9 cellular contexts compared by ENCODE assay signal in the genomic region with DNA sequence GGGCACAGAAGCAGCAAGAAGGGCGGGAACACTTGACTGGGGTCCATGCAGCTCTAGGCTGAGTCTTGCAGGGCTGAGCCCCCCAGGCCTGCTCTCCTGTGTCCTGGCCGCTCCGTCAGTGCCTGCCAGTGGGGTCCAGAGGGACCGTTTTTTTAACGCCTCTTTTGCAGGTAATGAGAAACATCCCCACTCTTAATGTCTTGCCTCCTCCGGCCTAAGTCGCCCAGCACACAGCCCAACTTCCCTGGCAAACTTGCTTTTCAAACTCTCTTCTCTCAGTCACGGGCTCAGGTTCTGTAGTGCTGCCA. TPM values are rescaled to one million over a fixed set of nuclear protein-coding genes. Genes with fewer than 3 reads are reported as not detected.
A peak's percentile ranks its signal among the peaks of the same experiment; 100 is the strongest.
DNase-seq lines count a peak whose midpoint lies in the region; ATAC-seq, FAIRE-seq and TF ChIP-seq lines count a peak whose summit lies in the region.
"Not testable (repeated sequence)": the region's sequence is repeated elsewhere in the genome, so short reads cannot be mapped to it uniquely, and the experiment has no call there.
"Had no signal": no experiment of that assay in that cellular context is flagged by ENCODE, and none has a peak within 500 bp of the region (broad histone marks: within the 10 kb centered on the region; RNA-seq: fewer than 3 reads in every experiment).

No MANE protein-coding gene starts in this region.

- H3K27ac ChIP-seq in BLaER1 treated with 17β-estradiol and CSF1 and Interleukin-3, amounts not matched to agents 10 nM and 100 nM; HEK293 (ENCODE audit: extremely low read depth, low read depth, low read length); RWPE2 (ENCODE audit: poor library complexity, severe bottlenecking); hepatocyte; neural progenitor cell: not testable (repeated sequence)

- H3K79me2 ChIP-seq in hepatocyte: not testable (repeated sequence)
- H3K79me2 ChIP-seq in neural progenitor cell (ENCODE audit: low read depth): peaks cover 11% of the 10 kb centered on the region

- H3K27me3 ChIP-seq in BLaER1 treated with 17β-estradiol and CSF1 and Interleukin-3, amounts not matched to agents 10 nM and 100 nM; RWPE2 (ENCODE audit: insufficient read depth, poor library complexity, severe bottlenecking); hepatocyte; neural progenitor cell: not testable (repeated sequence)

- peak overlapping the region; percentile 36 to 75 (median 41); a peak in 15 of 22 replicates for H3K4me2 ChIP-seq in BLaER1 treated with 17β-estradiol and CSF1 and Interleukin-3, amounts not matched to agents 10 nM and 100 nM
- peak overlapping the region; percentile 73 for H3K4me2 ChIP-seq in hepatocyte
- peak overlapping the region; percentile 55 for H3K4me2 ChIP-seq in neural progenitor cell

- H3K4me1 Mint-ChIP-seq in activated T-helper 2 cell treated with anti-CD3 and anti-CD28 coated beads, Interferon-gamma antibody, Interleukin-2, Interleukin-4, amounts not matched to agents 10 μg/mL and 5 μg/mL and 100 μg/mL, durations not matched to agents 14 hours and 24 hours and 36 hours (ENCODE audit: low read depth); neural progenitor cell; stimulated activated naive CD8-positive, alpha-beta T cell treated with anti-CD3 and anti-CD28 coated beads, Interleukin-15, amount 100 ng/mL, for 72 hours: not testable (repeated sequence)

- not testable (repeated sequence) for H3K36me3 ChIP-seq in BLaER1 treated with 17β-estradiol and CSF1 and Interleukin-3, amounts not matched to agents 10 nM and 100 nM; RWPE2 (ENCODE audit: low read depth); hepatocyte (replicated peaks; ENCODE audit: insufficient read depth, low read depth); neural progenitor cell
- peaks cover 0 to 15% of the 10 kb centered on the region in 2 experiments; a peak in 2 of 3 replicates for H3K36me3 ChIP-seq in HEK293 (ENCODE audit: control insufficient read depth in 2 of 2, insufficient read depth in 1 of 2, low read length in 2 of 2)

- H3K4me3 ChIP-seq in BLaER1 treated with 17β-estradiol and CSF1 and Interleukin-3, amounts not matched to agents 10 nM and 100 nM: peak overlapping the region in 2 of 10 experiments; percentile 8 to 26; a peak in 1 of 20 replicates
- H3K4me3 ChIP-seq in HEK293 (ENCODE audit: low read depth, low read length); RWPE2 (ENCODE audit: severe bottlenecking); hepatocyte; neural progenitor cell: not testable (repeated sequence)

- H3F3A ChIP-seq in neural progenitor cell (ENCODE audit: low read depth): not testable (repeated sequence)

- not testable (repeated sequence) for H2AFZ ChIP-seq in hepatocyte; neural progenitor cell (replicated peaks)

- peaks cover 8 to 23% (median 18%) of the 10 kb centered on the region in 10 experiments; a peak in 19 of 20 replicates for H3K4me1 ChIP-seq in BLaER1 treated with 17β-estradiol and CSF1 and Interleukin-3, amounts not matched to agents 10 nM and 100 nM
- H3K4me1 ChIP-seq in HEK293 (ENCODE audit: control insufficient read depth, insufficient read depth, low read length); RWPE2 (ENCODE audit: insufficient read depth, poor library complexity, severe bottlenecking); hepatocyte (ENCODE audit: insufficient read depth); neural progenitor cell: not testable (repeated sequence)

- H3K9ac ChIP-seq in BLaER1 treated with 17β-estradiol and CSF1 and Interleukin-3, amounts not matched to agents 10 nM and 100 nM: 0 out of 22 replicates have a peak overlapping the region, but pooled peaks of 1 of the 11 experiments have one; percentile 22
- not testable (repeated sequence) for H3K9ac ChIP-seq in neural progenitor cell

- not testable (repeated sequence) for DNase-seq in RWPE2 (ENCODE audit: low spot score); activated T-helper 2 cell treated with anti-CD3 and anti-CD28 coated beads, Interferon-gamma antibody, Interleukin-2, Interleukin-4, amounts not matched to agents 10 μg/mL and 5 μg/mL and 100 μg/mL, durations not matched to agents 14 hours and 24 hours and 36 hours (ENCODE audit: low spot score); hepatocyte (ENCODE audit: low spot score); neural progenitor cell (ENCODE audit: low spot score); stimulated activated naive CD8-positive, alpha-beta T cell treated with anti-CD3 and anti-CD28 coated beads, Interleukin-15, amount 100 ng/mL, for 72 hours

- ATAC-seq in RWPE2 (ENCODE audit: low read depth); stimulated activated naive CD8-positive, alpha-beta T cell treated with anti-CD3 and anti-CD28 coated beads, Interleukin-15, amount 100 ng/mL, for 72 hours: not testable (repeated sequence)

- intact Hi-C loops in activated T-helper 2 cell treated with anti-CD3 and anti-CD28 coated beads, Interferon-gamma antibody, Interleukin-2, Interleukin-4, amounts not matched to agents 10 μg/mL and 5 μg/mL and 100 μg/mL, durations not matched to agents 14 hours and 24 hours and 36 hours (cut with micrococcal nuclease): loop anchor here (2.0 to 10.0 kb wide), 3 partner anchors 68 to 634 kb away; no protein-coding TSS in a partner anchor

- H3K4me3 Mint-ChIP-seq in activated T-helper 2 cell treated with anti-CD3 and anti-CD28 coated beads, Interferon-gamma antibody, Interleukin-2, Interleukin-4, amounts not matched to agents 10 μg/mL and 5 μg/mL and 100 μg/mL, durations not matched to agents 14 hours and 24 hours and 36 hours (ENCODE audit: low read depth): peak overlapping the region; percentile 82
- peak overlapping the region; percentile 85 for H3K4me3 Mint-ChIP-seq in neural progenitor cell
- peak overlapping the region; percentile 94 for H3K4me3 Mint-ChIP-seq in stimulated activated naive CD8-positive, alpha-beta T cell treated with anti-CD3 and anti-CD28 coated beads, Interleukin-15, amount 100 ng/mL, for 72 hours

- H3K36me3 Mint-ChIP-seq in activated T-helper 2 cell treated with anti-CD3 and anti-CD28 coated beads, Interferon-gamma antibody, Interleukin-2, Interleukin-4, amounts not matched to agents 10 μg/mL and 5 μg/mL and 100 μg/mL, durations not matched to agents 14 hours and 24 hours and 36 hours (ENCODE audit: low read depth); neural progenitor cell: not testable (repeated sequence)

- H3K27me3 Mint-ChIP-seq in activated T-helper 2 cell treated with anti-CD3 and anti-CD28 coated beads, Interferon-gamma antibody, Interleukin-2, Interleukin-4, amounts not matched to agents 10 μg/mL and 5 μg/mL and 100 μg/mL, durations not matched to agents 14 hours and 24 hours and 36 hours (ENCODE audit: low read depth); neural progenitor cell (ENCODE audit: insufficient read depth, low read depth); stimulated activated naive CD8-positive, alpha-beta T cell treated with anti-CD3 and anti-CD28 coated beads, Interleukin-15, amount 100 ng/mL, for 72 hours: not testable (repeated sequence)

- 51% methylated on average over 7 of the region's 8 CpGs for WGBS in hepatocyte (ENCODE audit: low lambda C conversion rate, missing lambda C conversion rate)

- peaks cover 0 to 11% (median 0%) of the 10 kb centered on the region in 11 experiments; a peak in 4 of 22 replicates for H4K20me1 ChIP-seq in BLaER1 treated with 17β-estradiol and CSF1 and Interleukin-3, amounts not matched to agents 10 nM and 100 nM
- not testable (repeated sequence) for H4K20me1 ChIP-seq in hepatocyte (ENCODE audit: insufficient read depth, poor library complexity, severe bottlenecking); neural progenitor cell (ENCODE audit: low read depth)

- not testable (repeated sequence) for TF ChIP-seq CTCF in HEK293 (tag by site-specific recombination; IDR thresholded peaks at IDR 0.05); hepatocyte (IDR thresholded peaks at IDR 0.05; ENCODE audit: poor library complexity); neural progenitor cell (IDR thresholded peaks at IDR 0.05)
- TF ChIP-seq CTCF in RWPE2 (IDR thresholded peaks at IDR 0.05; ENCODE audit: poor library complexity, severe bottlenecking): peak; percentile 39

- not testable (repeated sequence) for H3K9me3 Mint-ChIP-seq in activated T-helper 2 cell treated with anti-CD3 and anti-CD28 coated beads, Interferon-gamma antibody, Interleukin-2, Interleukin-4, amounts not matched to agents 10 μg/mL and 5 μg/mL and 100 μg/mL, durations not matched to agents 14 hours and 24 hours and 36 hours; neural progenitor cell; stimulated activated naive CD8-positive, alpha-beta T cell treated with anti-CD3 and anti-CD28 coated beads, Interleukin-15, amount 100 ng/mL, for 72 hours

- POLR2A ChIA-PET in HEK293 (lab: Yijun Ruan, JAX): interaction anchor here (1.3 to 3.8 kb wide), 3 partner anchors 400 to 753 kb away, joined by 5 to 51 read pairs (median 21); a partner anchor contains a TSS

- peak overlapping the region; percentile 90 for H3K27ac Mint-ChIP-seq in activated T-helper 2 cell treated with anti-CD3 and anti-CD28 coated beads, Interferon-gamma antibody, Interleukin-2, Interleukin-4, amounts not matched to agents 10 μg/mL and 5 μg/mL and 100 μg/mL, durations not matched to agents 14 hours and 24 hours and 36 hours
- not testable (repeated sequence) for H3K27ac Mint-ChIP-seq in neural progenitor cell
- peak overlapping the region; percentile 94 to 95 for H3K27ac Mint-ChIP-seq in stimulated activated naive CD8-positive, alpha-beta T cell treated with anti-CD3 and anti-CD28 coated beads, Interleukin-15, amount 100 ng/mL, for 72 hours

- FAIRE-seq in colon (lab: Jason Lieb, UNC): peak; percentile 75

- peaks cover 4 to 14% (median 11%) of the 10 kb centered on the region in 11 experiments; a peak in 19 of 22 replicates for H3K9me3 ChIP-seq in BLaER1 treated with 17β-estradiol and CSF1 and Interleukin-3, amounts not matched to agents 10 nM and 100 nM (replicated peaks in 1 of 11)
- H3K9me3 ChIP-seq in HEK293 (ENCODE audit: control insufficient read depth, insufficient read depth, low read depth, low read length); RWPE2 (ENCODE audit: severe bottlenecking); hepatocyte (ENCODE audit: low read depth); neural progenitor cell (ENCODE audit: low read depth): not testable (repeated sequence)

- not testable (repeated sequence) for H3K9me2 ChIP-seq in hepatocyte (replicated peaks; ENCODE audit: insufficient read depth)

- CTCF ChIA-PET in HEK293 (lab: Yijun Ruan, JAX): interaction anchor here (0.6 to 2.1 kb wide), 9 partner anchors 9 to 781 kb away, joined by 3 to 11 read pairs (median 4); no protein-coding TSS in a partner anchor

RNA-seq across cellular contexts. Expression of a gene that starts 2.4 kb away (rescaled TPM):
- total RNA-seq in activated T-helper 2 cell treated with anti-CD3 and anti-CD28 coated beads, Interferon-gamma antibody, Interleukin-2, Interleukin-4, amounts not matched to agents 10 μg/mL and 5 μg/mL and 100 μg/mL, durations not matched to agents 14 hours and 24 hours and 36 hours: 45.1 and 45.2 TPM in 2 replicates
- total RNA-seq in hepatocyte (15.9 and 18.8 TPM in 2 replicates), neural progenitor cell (ENCODE audit: low replicate concordance) (11.2 and 19.0 TPM in 2 replicates)
- 37.9 and 40.3 TPM in 2 replicates for polyA plus RNA-seq in hepatocyte

RNA-seq across cellular contexts. Expression of a gene that starts 11.3 kb away (rescaled TPM):
- not detected in 2 replicates for total RNA-seq in activated T-helper 2 cell treated with anti-CD3 and anti-CD28 coated beads, Interferon-gamma antibody, Interleukin-2, Interleukin-4, amounts not matched to agents 10 μg/mL and 5 μg/mL and 100 μg/mL, durations not matched to agents 14 hours and 24 hours and 36 hours
- total RNA-seq in hepatocyte (not detected in 2 replicates), neural progenitor cell (ENCODE audit: low replicate concordance) (not detected in 2 replicates)
- polyA plus RNA-seq in hepatocyte: not detected in 2 replicates
- total RNA-seq: occipital lobe had no signal

RNA-seq across cellular contexts. Expression of a gene that starts 59.7 kb away (rescaled TPM):
- not detected in 2 replicates for total RNA-seq in activated T-helper 2 cell treated with anti-CD3 and anti-CD28 coated beads, Interferon-gamma antibody, Interleukin-2, Interleukin-4, amounts not matched to agents 10 μg/mL and 5 μg/mL and 100 μg/mL, durations not matched to agents 14 hours and 24 hours and 36 hours
- total RNA-seq in hepatocyte (not detected in 2 replicates), neural progenitor cell (ENCODE audit: low replicate concordance) (not detected in 2 replicates)
- polyA plus RNA-seq in hepatocyte: not detected in 2 replicates
- total RNA-seq: occipital lobe had no signal
